In genomic region chr14:67943947-67944346, GRCh38 we compare ENCODE assay signal across 9 cellular contexts.
DNase-seq lines count a peak whose midpoint lies in the region; ATAC-seq and TF ChIP-seq lines count a peak whose summit lies in the region.
"Had no signal": no experiment of that assay in that cellular context is flagged by ENCODE, and none has a peak within 500 bp of the region (broad histone marks: within the 10 kb centered on the region; RNA-seq: fewer than 3 reads in every experiment).

No MANE protein-coding gene starts in this region.

- peak; percentile 66 for ATAC-seq in CD4-positive, alpha-beta T cell (ENCODE audit: poor library complexity)
- peak; percentile 93 for ATAC-seq in upper lobe of right lung

- H3K9me3 ChIP-seq in CD4-positive, alpha-beta T cell (ENCODE audit: control insufficient read depth, low read length), result no peaks in the 10 kb centered on the region
- no peaks in the 10 kb centered on the region for H3K9me3 ChIP-seq in HEK293 (ENCODE audit: control insufficient read depth, insufficient read depth, low read depth, low read length)
- H3K9me3 ChIP-seq in neutrophil, result no peaks in the 10 kb centered on the region
- no peaks in the 10 kb centered on the region for H3K9me3 ChIP-seq in upper lobe of right lung

- no peaks in the 10 kb centered on the region for H3K9me3 Mint-ChIP-seq in CD4-positive, alpha-beta T cell
- H3K9me3 Mint-ChIP-seq: stimulated activated naive CD8-positive, alpha-beta T cell treated with anti-CD3 and anti-CD28 coated beads, Interleukin-15, Interleukin-2, amounts not matched to agents 100 ng/mL and 50 ng/mL, for 24 hours had no signal

- CTCF ChIA-PET in CD4-positive, alpha-beta T cell (lab: Charles Lee), result interaction anchor here (0.6 to 2.6 kb wide), 9 partner anchors 11 to 900 kb away, joined by 3 to 10 read pairs (median 3); no protein-coding TSS in a partner anchor
- CTCF ChIA-PET in HEK293 (lab: Yijun Ruan, JAX), result interaction anchor here (0.6 to 3.9 kb wide), 22 partner anchors 11 to 884 kb away, joined by 3 to 46 read pairs (median 4); no protein-coding TSS in a partner anchor

- H3K4me3 ChIP-seq in HEK293 (ENCODE audit: low read depth, low read length) (no peak overlapping the region), fibroblast of villous mesenchyme (ENCODE audit: low read depth, low read length) (no peak overlapping the region), neutrophil (ENCODE audit: low read depth in 1 of 2, low read length in 1 of 2) (no peak overlapping the region), upper lobe of right lung (no peak overlapping the region)

- H3K27ac Mint-ChIP-seq in CD4-positive, alpha-beta T cell, result no peak overlapping the region
- H3K27ac Mint-ChIP-seq: stimulated activated naive CD8-positive, alpha-beta T cell treated with anti-CD3 and anti-CD28 coated beads, Interleukin-15, Interleukin-2, amounts not matched to agents 100 ng/mL and 50 ng/mL, for 24 hours had no signal

- no peak overlapping the region for H3K27ac ChIP-seq in CD4-positive, alpha-beta T cell (ENCODE audit: low read depth, low read length)
- H3K27ac ChIP-seq in HEK293 (ENCODE audit: extremely low read depth, low read depth, low read length) (no peak overlapping the region), neutrophil (no peak overlapping the region), upper lobe of right lung (peak overlapping the region; percentile 8)

- no peaks in the 10 kb centered on the region for H3K27me3 ChIP-seq in CD4-positive, alpha-beta T cell (ENCODE audit: control insufficient read depth, insufficient read depth, low read length)
- no peaks in the 10 kb centered on the region for H3K27me3 ChIP-seq in neutrophil
- no peaks in the 10 kb centered on the region for H3K27me3 ChIP-seq in upper lobe of right lung

- H3K4me1 Mint-ChIP-seq in CD4-positive, alpha-beta T cell (ENCODE audit: low read depth), result no peaks in the 10 kb centered on the region

- no peaks in the 10 kb centered on the region for H3K36me3 Mint-ChIP-seq in CD4-positive, alpha-beta T cell (ENCODE audit: low read depth)

- H3K27me3 Mint-ChIP-seq in CD4-positive, alpha-beta T cell, result no peaks in the 10 kb centered on the region
- H3K27me3 Mint-ChIP-seq: stimulated activated naive CD8-positive, alpha-beta T cell treated with anti-CD3 and anti-CD28 coated beads, Interleukin-15, Interleukin-2, amounts not matched to agents 100 ng/mL and 50 ng/mL, for 24 hours had no signal

- POLR2A ChIA-PET in CD4-positive, alpha-beta T cell (lab: Charles Lee), result interaction anchor here (0.6 to 1.1 kb wide), 4 partner anchors 216 to 873 kb away, joined by 3 to 4 read pairs (median 3); no protein-coding TSS in a partner anchor
- POLR2A ChIA-PET in HEK293 (lab: Yijun Ruan, JAX), result interaction anchor here (0.7 kb wide), 2 partner anchors 193 to 881 kb away, joined by 5 to 6 read pairs; no protein-coding TSS in a partner anchor

- no peak overlapping the region for H3K4me3 Mint-ChIP-seq in CD4-positive, alpha-beta T cell
- H3K4me3 Mint-ChIP-seq: stimulated activated naive CD8-positive, alpha-beta T cell treated with anti-CD3 and anti-CD28 coated beads, Interleukin-15, Interleukin-2, amounts not matched to agents 100 ng/mL and 50 ng/mL, for 24 hours had no signal

- peak; percentile 70 for TF ChIP-seq CTCF in CD4-positive, alpha-beta T cell (IDR thresholded peaks at IDR 0.05)
- peak; percentile 58; the same call in 1 of the 2 replicates for TF ChIP-seq CTCF in HEK293 (tag by site-specific recombination; IDR thresholded peaks at IDR 0.05)
- peak; percentile 74 for TF ChIP-seq CTCF in fibroblast of villous mesenchyme (IDR thresholded peaks at IDR 0.05; ENCODE audit: insufficient read depth, low read depth, low read length)
- TF ChIP-seq CTCF in neutrophil (IDR thresholded peaks at IDR 0.05), result peak; percentile 73
- TF ChIP-seq CTCF in upper lobe of right lung (IDR thresholded peaks at IDR 0.05), result peak; percentile 72

- intact Hi-C loops in CD4-positive, alpha-beta T cell (cut with DNase I, micrococcal nuclease), result loop anchor here (1.0 to 5.0 kb wide), 3 partner anchors 303 to 900 kb away; no protein-coding TSS in a partner anchor
- intact Hi-C loops in upper lobe of right lung (cut with DNase I), result loop anchor here (10.0 kb wide), 1 partner anchor 301 kb away; no protein-coding TSS in a partner anchor

- no peaks in the 10 kb centered on the region for H3K36me3 ChIP-seq in HEK293 (ENCODE audit: control insufficient read depth in 2 of 2, insufficient read depth in 1 of 2, low read length in 2 of 2)
- no peaks in the 10 kb centered on the region for H3K36me3 ChIP-seq in neutrophil
- no peaks in the 10 kb centered on the region for H3K36me3 ChIP-seq in upper lobe of right lung

- H3K4me1 ChIP-seq in HEK293 (ENCODE audit: control insufficient read depth, insufficient read depth, low read length), result peaks cover 34% of the 10 kb centered on the region
- peaks cover 0 to 8% of the 10 kb centered on the region in 2 experiments for H3K4me1 ChIP-seq in neutrophil (ENCODE audit: control insufficient read depth in 1 of 2, insufficient read depth in 1 of 2, low read depth in 1 of 2, low read length in 1 of 2)
- peaks cover 47% of the 10 kb centered on the region for H3K4me1 ChIP-seq in upper lobe of right lung

- DNase-seq in CD4-positive, alpha-beta T cell, result peak in 7 of 10 experiments; percentile 7 to 52 (median 23)
- DNase-seq in NCI-H524 treated with DMSO at 0.1 percent for 48 hours (lab: John Stamatoyannopoulos, UW), result peak; percentile 62
- DNase-seq in activated CD4-positive, alpha-beta T cell treated with anti-CD3 and anti-CD28 coated beads, Interleukin-2, amount 50 U/mL, for 4 hours, result peak; percentile 19
- DNase-seq in fibroblast of villous mesenchyme (ENCODE audit: low read depth), result peak; percentile 95
- DNase-seq in upper lobe of right lung, result no peak
- no peak for DNase-seq in mesenteric fat pad (ENCODE audit: low spot score)

TF ChIP-seq in HEK293, 187 proteins besides CTCF, POLR2A, EP300 and RAD21 (continues in another document):
- TF ChIP-seq ZNF704 (tag by site-specific recombination; IDR thresholded peaks at IDR 0.05) (no peak), ZNF10 (tag by site-specific recombination; IDR thresholded peaks at IDR 0.05) (no peak), SALL2 (tag by site-specific recombination; IDR thresholded peaks at IDR 0.05; ENCODE audit: borderline replicate concordance) (no peak), ZNF426 (tag by site-specific recombination; IDR thresholded peaks at IDR 0.05) (no peak), ZNF549 (tag by site-specific recombination; IDR thresholded peaks at IDR 0.05) (no peak), ZFP69B (tag by site-specific recombination; IDR thresholded peaks at IDR 0.05) (no peak), ZNF354C (tag by site-specific recombination; IDR thresholded peaks at IDR 0.05; ENCODE audit: borderline replicate concordance, low read depth) (no peak), ZNF623 (tag by site-specific recombination; IDR thresholded peaks at IDR 0.05) (no peak), ZNF324 (tag by site-specific recombination; IDR thresholded peaks at IDR 0.05) (no peak), PRDM10 (tag by site-specific recombination; IDR thresholded peaks at IDR 0.05) (no peak), ZNF521 (tag by site-specific recombination; IDR thresholded peaks at IDR 0.05) (no peak), ZNF513 (tag by site-specific recombination; IDR thresholded peaks at IDR 0.05) (no peak), ZNF37A (tag by site-specific recombination; IDR thresholded peaks at IDR 0.05) (no peak)

Comparison
In these comparisons a context has a peak if more than half of its experiments do, and no peak if none do; other contexts are left out.
1. DNase-seq: peak in CD4-positive, alpha-beta T cell (7 of 10), NCI-H524 treated with DMSO at 0.1 percent for 48 hours (single experiment), activated CD4-positive, alpha-beta T cell treated with anti-CD3 and anti-CD28 coated beads, Interleukin-2, amount 50 U/mL, for 4 hours (2 of 2) and fibroblast of villous mesenchyme (single experiment); none in upper lobe of right lung (single experiment) and mesenteric fat pad (single experiment).
2. Peak in every context shown above with its lines, with median percentiles within 50 percentile points of each other: CTCF ChIP-seq.